Comparison of ENCODE assay signal across 19 cellular contexts in genomic region chr2:104768694-104769093, GRCh38.
DNase-seq lines count a peak whose midpoint lies in the region; ATAC-seq and TF ChIP-seq lines count a peak whose summit lies in the region.
"Had no signal": no experiment of that assay in that cellular context is flagged by ENCODE, and none has a peak within 500 bp of the region (broad histone marks: within the 10 kb centered on the region; RNA-seq: fewer than 3 reads in every experiment).

No MANE protein-coding gene starts in this region.

- no peaks in the 10 kb centered on the region for H3K27me3 ChIP-seq in brain microvascular endothelial cell (replicated peaks)
- no peaks in the 10 kb centered on the region for H3K27me3 ChIP-seq in kidney epithelial cell (ENCODE audit: control insufficient read depth, insufficient read depth, low read length)
- H3K27me3 ChIP-seq: body of pancreas had no signal

- TF ChIP-seq CTCF in brain microvascular endothelial cell (IDR thresholded peaks at IDR 0.05; ENCODE audit: low read depth, low read length, missing control alignments) (no peak), kidney epithelial cell (IDR thresholded peaks at IDR 0.05; ENCODE audit: insufficient read depth, low read length, poor library complexity, severe bottlenecking) (no peak)

- H3K4me3 Mint-ChIP-seq in stimulated activated naive B cell treated with anti-CD40 and anti-IgM and Interleukin-4, amounts not matched to agents 10 μg/mL and 1 μg/mL and 100 μg/mL, for 72 hours = no peak overlapping the region
- H3K4me3 Mint-ChIP-seq: activated CD8-positive, alpha-beta memory T cell treated with anti-CD3 and anti-CD28 coated beads, Interleukin-2, amount 10 ng/mL, durations not matched to agents 7 days and 5 days; immature natural killer cell; T-helper 1 cell treated with Interleukin-12 subunit alpha and Interleukin-12 subunit beta and Interleukin-4 antibody, amounts not matched to agents 30 μg/mL and 1 μg/mL, for 36 hours had no signal

- in situ Hi-C loops in brain microvascular endothelial cell (cut with HindIII; ENCODE audit: low pct_ligation_motif_present, low sequenced_read_pairs) = no loop called here

- peaks cover 0 to 2% of the 10 kb centered on the region in 2 donors for H3K9me3 Mint-ChIP-seq in stimulated activated naive B cell treated with anti-CD40 and anti-IgM and Interleukin-4, amounts not matched to agents 10 μg/mL and 1 μg/mL and 100 μg/mL, for 72 hours
- H3K9me3 Mint-ChIP-seq: T-helper 1 cell treated with Interleukin-12 subunit alpha and Interleukin-12 subunit beta and Interleukin-4 antibody, amounts not matched to agents 30 μg/mL and 1 μg/mL, for 36 hours had no signal

- H3K27ac Mint-ChIP-seq in stimulated activated naive B cell treated with anti-CD40 and anti-IgM and Interleukin-4, amounts not matched to agents 10 μg/mL and 1 μg/mL and 100 μg/mL, for 72 hours = no peak overlapping the region
- H3K27ac Mint-ChIP-seq: activated CD8-positive, alpha-beta memory T cell treated with anti-CD3 and anti-CD28 coated beads, Interleukin-2, amount 10 ng/mL, durations not matched to agents 7 days and 5 days; activated naive CD4-positive, alpha-beta T cell treated with anti-CD3 and anti-CD28 coated beads, Interleukin-2, amount 50 U/mL, for 72 hours; immature natural killer cell; T-helper 1 cell treated with Interleukin-12 subunit alpha and Interleukin-12 subunit beta and Interleukin-4 antibody, amounts not matched to agents 30 μg/mL and 1 μg/mL, for 36 hours had no signal

- H3K27ac ChIP-seq in brain microvascular endothelial cell = peak overlapping the region; percentile 98
- H3K27ac ChIP-seq: body of pancreas, coronary artery, prostate gland had no signal

- DNase-seq in LHCN-M2 (ENCODE audit: low read depth) (peak; percentile 36), brain microvascular endothelial cell (peak; percentile 82), kidney epithelial cell (ENCODE audit: low read depth) (peak; percentile 32), superior temporal gyrus (ENCODE audit: extremely low spot score) (no peak)
- DNase-seq in stimulated activated naive B cell treated with anti-CD40 and anti-IgM and Interleukin-4, amounts not matched to agents 10 μg/mL and 1 μg/mL and 100 μg/mL, for 72 hours = no peak
- DNase-seq: activated CD4-positive, alpha-beta T cell treated with anti-CD3 and anti-CD28 coated beads for 48 hours; activated CD8-positive, alpha-beta memory T cell treated with anti-CD3 and anti-CD28 coated beads, Interleukin-2, amount 10 ng/mL, durations not matched to agents 7 days and 5 days; body of pancreas; immature natural killer cell; NCI-H1105; NCI-H446; stimulated activated CD4-positive, alpha-beta T cell treated with anti-CD3 and anti-CD28 coated beads, Interleukin-2, amount 100 ng/mL, for 48 hours; stimulated activated naive CD4-positive, alpha-beta T cell had no signal

- peaks cover 0 to 11% of the 10 kb centered on the region in 2 donors for H3K27me3 Mint-ChIP-seq in stimulated activated naive B cell treated with anti-CD40 and anti-IgM and Interleukin-4, amounts not matched to agents 10 μg/mL and 1 μg/mL and 100 μg/mL, for 72 hours
- H3K27me3 Mint-ChIP-seq: activated CD8-positive, alpha-beta memory T cell treated with anti-CD3 and anti-CD28 coated beads, Interleukin-2, amount 10 ng/mL, durations not matched to agents 7 days and 5 days had no signal

- no peaks in the 10 kb centered on the region for H3K36me3 Mint-ChIP-seq in stimulated activated naive B cell treated with anti-CD40 and anti-IgM and Interleukin-4, amounts not matched to agents 10 μg/mL and 1 μg/mL and 100 μg/mL, for 72 hours
- H3K36me3 Mint-ChIP-seq: activated CD8-positive, alpha-beta memory T cell treated with anti-CD3 and anti-CD28 coated beads, Interleukin-2, amount 10 ng/mL, durations not matched to agents 7 days and 5 days; activated naive CD4-positive, alpha-beta T cell treated with anti-CD3 and anti-CD28 coated beads, Interleukin-2, amount 50 U/mL, for 72 hours had no signal

- H3K4me3 ChIP-seq in brain microvascular endothelial cell (ENCODE audit: low read depth, low read length) (no peak overlapping the region), kidney epithelial cell (ENCODE audit: low read depth, low read length) (no peak overlapping the region)
- H3K4me3 ChIP-seq: body of pancreas, coronary artery, prostate gland had no signal

- no peaks in the 10 kb centered on the region for H3K36me3 ChIP-seq in brain microvascular endothelial cell (replicated peaks)
- H3K36me3 ChIP-seq in kidney epithelial cell (ENCODE audit: control insufficient read depth, insufficient read depth, low read length) = no peaks in the 10 kb centered on the region
- H3K36me3 ChIP-seq: prostate gland had no signal

- peaks cover 0 to 6% of the 10 kb centered on the region in 2 donors for H3K4me1 Mint-ChIP-seq in stimulated activated naive B cell treated with anti-CD40 and anti-IgM and Interleukin-4, amounts not matched to agents 10 μg/mL and 1 μg/mL and 100 μg/mL, for 72 hours
- H3K4me1 Mint-ChIP-seq: activated CD8-positive, alpha-beta memory T cell treated with anti-CD3 and anti-CD28 coated beads, Interleukin-2, amount 10 ng/mL, durations not matched to agents 7 days and 5 days; immature natural killer cell had no signal

- ATAC-seq in stimulated activated naive B cell treated with anti-CD40 and anti-IgM and Interleukin-4, amounts not matched to agents 10 μg/mL and 1 μg/mL and 100 μg/mL, for 72 hours (replicated peaks) = peak; percentile 42 to 67
- ATAC-seq in GM21737 (IDR thresholded peaks at IDR 0.05; ENCODE audit: unreplicated experiment) (no peak), HG03342 (IDR thresholded peaks at IDR 0.05; ENCODE audit: unreplicated experiment) (no peak)
- ATAC-seq: activated CD8-positive, alpha-beta memory T cell treated with anti-CD3 and anti-CD28 coated beads, Interleukin-2, amount 10 ng/mL, durations not matched to agents 7 days and 5 days; activated naive CD4-positive, alpha-beta T cell treated with anti-CD3 and anti-CD28 coated beads, Interleukin-2, amount 50 U/mL, for 72 hours; body of pancreas had no signal

Comparison
In these comparisons a context has a peak if more than half of its experiments do, and no peak if none do; other contexts are left out.
1. DNase-seq: peak in LHCN-M2 (single experiment), brain microvascular endothelial cell (single experiment) and kidney epithelial cell (single experiment); none in stimulated activated naive B cell treated with anti-CD40 and anti-IgM and Interleukin-4, amounts not matched to agents 10 μg/mL and 1 μg/mL and 100 μg/mL, for 72 hours (single experiment) and superior temporal gyrus (single experiment).
2. ATAC-seq: peak in stimulated activated naive B cell treated with anti-CD40 and anti-IgM and Interleukin-4, amounts not matched to agents 10 μg/mL and 1 μg/mL and 100 μg/mL, for 72 hours (2 of 2); none in GM21737 (single experiment) and HG03342 (single experiment).